ENCODE assay signal across 1 cellular context in genomic region chr2:241760301-241760771, GRCh38.
A peak's percentile ranks its signal among the peaks of the same experiment; 100 is the strongest.
TF ChIP-seq lines count a peak whose summit lies in the region.

No MANE protein-coding gene starts in this region.

TF ChIP-seq in WTC11, 78 proteins besides CTCF, POLR2A, EP300 and RAD21 (continued from another document):
- TF ChIP-seq, protein P1, sequence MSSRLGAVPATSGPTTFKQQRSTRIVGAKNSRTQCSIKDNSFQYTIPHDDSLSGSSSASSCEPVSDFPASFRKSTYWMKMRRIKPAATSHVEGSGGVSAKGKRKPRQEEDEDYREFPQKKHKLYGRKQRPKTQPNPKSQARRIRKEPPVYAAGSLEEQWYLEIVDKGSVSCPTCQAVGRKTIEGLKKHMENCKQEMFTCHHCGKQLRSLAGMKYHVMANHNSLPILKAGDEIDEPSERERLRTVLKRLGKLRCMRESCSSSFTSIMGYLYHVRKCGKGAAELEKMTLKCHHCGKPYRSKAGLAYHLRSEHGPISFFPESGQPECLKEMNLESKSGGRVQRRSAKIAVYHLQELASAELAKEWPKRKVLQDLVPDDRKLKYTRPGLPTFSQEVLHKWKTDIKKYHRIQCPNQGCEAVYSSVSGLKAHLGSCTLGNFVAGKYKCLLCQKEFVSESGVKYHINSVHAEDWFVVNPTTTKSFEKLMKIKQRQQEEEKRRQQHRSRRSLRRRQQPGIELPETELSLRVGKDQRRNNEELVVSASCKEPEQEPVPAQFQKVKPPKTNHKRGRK (CRISPR knock-in tag; IDR thresholded peaks at IDR 0.05; ENCODE audit: borderline replicate concordance), result no peak
- TF ChIP-seq GTF2I (CRISPR knock-in tag; conservative IDR thresholded peaks at IDR 0.05) (peak; percentile 91), ZNF671 (CRISPR knock-in tag; IDR thresholded peaks at IDR 0.05) (0 out of 2 replicates have a peak, but pooled peaks have one; percentile 38), CREB1 (CRISPR knock-in tag; IDR thresholded peaks at IDR 0.05) (no peak), MYBL2 (CRISPR knock-in tag; IDR thresholded peaks at IDR 0.05) (no peak)
